Comparison of ENCODE assay signal across 13 cellular contexts in the genomic region with DNA sequence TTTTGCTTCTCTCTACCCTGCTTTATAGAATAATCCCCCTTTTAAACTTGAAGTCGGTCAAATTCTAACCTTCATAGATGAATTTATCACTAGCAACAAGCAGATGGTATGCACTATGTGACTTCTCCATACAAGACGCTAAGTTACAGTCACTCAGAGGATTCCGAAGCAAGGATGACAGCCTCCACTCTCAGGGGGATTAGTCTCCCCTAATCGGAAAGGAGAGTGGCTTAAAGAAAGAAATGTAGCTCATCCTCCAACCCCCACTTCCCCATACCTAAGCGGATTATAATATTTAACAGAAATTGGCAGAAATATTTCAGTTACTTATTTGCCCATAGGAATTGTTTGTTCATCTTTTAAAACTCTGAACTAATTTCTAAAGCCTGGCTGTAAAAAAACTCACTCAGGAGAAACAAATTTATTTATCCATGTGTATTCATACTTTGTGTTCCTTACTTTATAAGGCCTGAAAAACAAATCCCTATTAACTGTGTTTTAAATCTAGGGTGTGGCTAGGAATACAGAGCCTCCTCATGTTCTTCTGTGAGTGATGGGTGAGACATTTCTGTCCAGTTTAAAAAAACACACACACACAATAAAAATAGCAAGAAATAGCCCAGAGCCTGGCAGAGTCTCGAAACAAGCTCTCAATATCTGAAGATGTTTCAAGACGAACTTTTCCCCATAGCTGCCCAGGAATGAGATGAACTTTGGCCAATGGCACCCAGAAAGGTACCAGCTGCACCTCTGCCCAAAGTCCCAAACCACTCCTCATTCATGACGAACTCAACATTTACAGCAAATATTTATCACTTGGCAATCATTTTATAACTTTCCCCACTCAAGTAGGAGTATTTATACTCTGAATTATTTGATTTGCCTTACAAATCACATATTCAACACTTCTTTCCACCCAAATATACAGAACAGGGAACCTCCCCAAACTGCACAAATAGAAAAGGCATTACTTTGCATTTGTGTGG. TPM values are rescaled to one million over a fixed set of nuclear protein-coding genes. Genes with fewer than 3 reads are reported as not detected.
DNase-seq lines count a peak whose midpoint lies in the region; ATAC-seq and TF ChIP-seq lines count a peak whose summit lies in the region.
"Had no signal": no experiment of that assay in that cellular context is flagged by ENCODE, and none has a peak within 500 bp of the region (broad histone marks: within the 10 kb centered on the region; RNA-seq: fewer than 3 reads in every experiment).

No MANE protein-coding gene starts in this region.

- no peak for DNase-seq in HFFc6
- peak in 1 of 7 donors; percentile 17 for DNase-seq in adrenal gland
- DNase-seq in mesothelial cell of epicardium (ENCODE audit: low spot score in 2 of 2, unreplicated experiment in 2 of 2): no peak
- no peak for DNase-seq in amygdala (lab: John Stamatoyannopoulos, UW)
- DNase-seq in SJCRH30: no peak
- no peak for DNase-seq in WTC11 (ENCODE audit: low spot score)
- DNase-seq: C1 segment of cervical spinal cord; NCI-H187; stimulated activated CD4-positive, alpha-beta T cell treated with anti-CD3 and anti-CD28 coated beads, Interleukin-4, amount 100 ng/mL, for 1 hour had no signal

- H3K27me3 Mint-ChIP-seq in HFFc6 (ENCODE audit: insufficient read depth) (peaks cover 2% of the 10 kb centered on the region), mesothelial cell of epicardium (ENCODE audit: low read depth) (no peaks in the 10 kb centered on the region), WTC11 (ENCODE audit: low read depth) (no peaks in the 10 kb centered on the region)

- peaks cover 69 to 98% of the 10 kb centered on the region in 2 donors for H3K4me1 ChIP-seq in adrenal gland (replicated peaks in 1 of 2)
- H3K4me1 ChIP-seq in SJCRH30: no peaks in the 10 kb centered on the region

- no peaks in the 10 kb centered on the region for H3K9me3 Mint-ChIP-seq in HFFc6
- no peaks in the 10 kb centered on the region for H3K9me3 Mint-ChIP-seq in mesothelial cell of epicardium
- no peaks in the 10 kb centered on the region for H3K9me3 Mint-ChIP-seq in WTC11

- peaks cover 51% of the 10 kb centered on the region for H3K4me1 Mint-ChIP-seq in HFFc6 (ENCODE audit: low read depth)
- peaks cover 12% of the 10 kb centered on the region for H3K4me1 Mint-ChIP-seq in mesothelial cell of epicardium
- H3K4me1 Mint-ChIP-seq in WTC11: peaks cover 5% of the 10 kb centered on the region

- H3K36me3 ChIP-seq in adrenal gland (replicated peaks in 1 of 2) (peaks cover 0 to 5% of the 10 kb centered on the region in 2 donors), SJCRH30 (no peaks in the 10 kb centered on the region; the same call in 1 of the 2 replicates)

- H3K4me3 ChIP-seq in adrenal gland: no peak overlapping the region
- no peak overlapping the region for H3K4me3 ChIP-seq in SJCRH30

- POLR2A ChIA-PET in WTC11 (lab: Charles Lee): no interaction called here

- TF ChIP-seq POLR2A in adrenal gland (IDR thresholded peaks at IDR 0.05): no peak

- peaks cover 16% of the 10 kb centered on the region; the same call in 1 of the 2 replicates for H3K36me3 Mint-ChIP-seq in HFFc6 (ENCODE audit: low read depth)
- H3K36me3 Mint-ChIP-seq in mesothelial cell of epicardium: peaks cover 8% of the 10 kb centered on the region
- H3K36me3 Mint-ChIP-seq in WTC11: peaks cover 6% of the 10 kb centered on the region; the same call in 1 of the 2 replicates

- peak overlapping the region; percentile 2; the same call in 1 of the 2 replicates for H3K4me3 Mint-ChIP-seq in HFFc6
- H3K4me3 Mint-ChIP-seq in mesothelial cell of epicardium: no peak overlapping the region
- H3K4me3 Mint-ChIP-seq in WTC11: no peak overlapping the region

- ATAC-seq in GM18502 (IDR thresholded peaks at IDR 0.05; ENCODE audit: poor library complexity, unreplicated experiment): no peak
- ATAC-seq in WTC11: no peak

- peak overlapping the region; percentile 45 for H3K27ac ChIP-seq in 22Rv1
- peak overlapping the region in 4 of 5 donors; percentile 38 to 89 (median 86) for H3K27ac ChIP-seq in adrenal gland
- H3K27ac ChIP-seq in SJCRH30: no peak overlapping the region

- CTCF ChIA-PET in WTC11 (lab: Charles Lee): no interaction called here

- H3K27me3 ChIP-seq in adrenal gland (no peaks in the 10 kb centered on the region), SJCRH30 (no peaks in the 10 kb centered on the region)

- H3K27ac Mint-ChIP-seq in HFFc6 (peak overlapping the region; percentile 61), mesothelial cell of epicardium (peak overlapping the region; percentile 33), WTC11 (no peak overlapping the region)

- H3K9me3 ChIP-seq in adrenal gland (replicated peaks in 1 of 3) (no peaks in the 10 kb centered on the region), SJCRH30 (replicated peaks) (no peaks in the 10 kb centered on the region)

- intact Hi-C loops in adrenal gland (cut with DNase I): no loop called here

- TF ChIP-seq CTCF in 22Rv1 (IDR thresholded peaks at IDR 0.05) (no peak), HFFc6 (IDR thresholded peaks at IDR 0.05) (no peak), adrenal gland (IDR thresholded peaks at IDR 0.05) (no peak), mesothelial cell of epicardium (IDR thresholded peaks at IDR 0.05; ENCODE audit: unreplicated experiment) (no peak), WTC11 (IDR thresholded peaks at IDR 0.05) (no peak)

- 31 to 57% (median 43%) methylated on average over 8 of the region's 8 CpGs for WGBS in adrenal gland, 4 donors

TF ChIP-seq in WTC11, 78 proteins besides CTCF, POLR2A, EP300 and RAD21:
- TF ChIP-seq SOX15 (CRISPR knock-in tag; IDR thresholded peaks at IDR 0.05): no peak
- no peak for TF ChIP-seq HMGA2 (CRISPR knock-in tag; IDR thresholded peaks at IDR 0.05)
- TF ChIP-seq NFYB (CRISPR knock-in tag; conservative IDR thresholded peaks at IDR 0.05; ENCODE audit: low read depth): no peak
- TF ChIP-seq, protein P1, sequence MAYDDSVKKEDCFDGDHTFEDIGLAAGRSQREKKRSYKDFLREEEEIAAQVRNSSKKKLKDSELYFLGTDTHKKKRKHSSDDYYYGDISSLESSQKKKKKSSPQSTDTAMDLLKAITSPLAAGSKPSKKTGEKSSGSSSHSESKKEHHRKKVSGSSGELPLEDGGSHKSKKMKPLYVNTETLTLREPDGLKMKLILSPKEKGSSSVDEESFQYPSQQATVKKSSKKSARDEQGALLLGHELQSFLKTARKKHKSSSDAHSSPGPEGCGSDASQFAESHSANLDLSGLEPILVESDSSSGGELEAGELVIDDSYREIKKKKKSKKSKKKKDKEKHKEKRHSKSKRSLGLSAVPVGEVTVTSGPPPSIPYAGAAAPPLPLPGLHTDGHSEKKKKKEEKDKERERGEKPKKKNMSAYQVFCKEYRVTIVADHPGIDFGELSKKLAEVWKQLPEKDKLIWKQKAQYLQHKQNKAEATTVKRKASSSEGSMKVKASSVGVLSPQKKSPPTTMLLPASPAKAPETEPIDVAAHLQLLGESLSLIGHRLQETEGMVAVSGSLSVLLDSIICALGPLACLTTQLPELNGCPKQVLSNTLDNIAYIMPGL (CRISPR knock-in tag; IDR thresholded peaks at IDR 0.05): no peak
TF ChIP-seq in WTC11: peak in this region for 0.

RNA-seq across cellular contexts. Expression of a gene that starts 18.6 kb away (rescaled TPM):
- total RNA-seq in HFFc6 (2021; fragmentation: NEBNext Ultra II Directional; extraction: Animal tissue kit (Norgen Biotek cat#: 25700)): 10 to 100 TPM; 14.6 to 18.2 (median 15.9) TPM
- 100 to 1,000 TPM in 6 of 8 donors, 10 to 100 TPM in 2; 59.8 to 216 (median 121) TPM for total RNA-seq in adrenal gland
- 10 to 100 TPM; 22.1 to 75.6 (median 24.3) TPM for polyA plus RNA-seq in adrenal gland
- total RNA-seq in mesothelial cell of epicardium: 9.5 to 12.6 TPM (median 10.5 TPM) in 3 replicates
- 33.0 and 36.4 TPM in 2 replicates for total RNA-seq in SJCRH30 (2014; rRNA removed; shearing (Covaris generic))
- total RNA-seq in WTC11 (2021): 15.8 to 17.1 TPM (median 15.9 TPM) in 3 replicates

RNA-seq across cellular contexts. Expression of a gene that starts 40.6 kb away (rescaled TPM):
- under 1 TPM in 1 of 6 experiments, not detected in 5; 0.30 TPM for total RNA-seq in HFFc6 (2021; fragmentation: NEBNext Ultra II Directional; extraction: Animal tissue kit (Norgen Biotek cat#: 25700))
- total RNA-seq in adrenal gland: under 1 TPM in 3 of 8 donors, not detected in 5; 0.46 to 0.55 (median 0.47) TPM
- polyA plus RNA-seq in adrenal gland: not detected
- 0.24 to 0.68 TPM (median 0.65 TPM) in 3 replicates for total RNA-seq in mesothelial cell of epicardium
- not detected in 2 replicates for total RNA-seq in SJCRH30 (2014; rRNA removed; shearing (Covaris generic))
- total RNA-seq in WTC11 (2021): 0.26 to 0.30 TPM in 2 of 3 replicates, not detected in the other
- total RNA-seq: HT-29 had no signal
- polyA plus RNA-seq: adipose tissue had no signal
